ENCODE assay signal across 10 cellular contexts in the genomic region with DNA sequence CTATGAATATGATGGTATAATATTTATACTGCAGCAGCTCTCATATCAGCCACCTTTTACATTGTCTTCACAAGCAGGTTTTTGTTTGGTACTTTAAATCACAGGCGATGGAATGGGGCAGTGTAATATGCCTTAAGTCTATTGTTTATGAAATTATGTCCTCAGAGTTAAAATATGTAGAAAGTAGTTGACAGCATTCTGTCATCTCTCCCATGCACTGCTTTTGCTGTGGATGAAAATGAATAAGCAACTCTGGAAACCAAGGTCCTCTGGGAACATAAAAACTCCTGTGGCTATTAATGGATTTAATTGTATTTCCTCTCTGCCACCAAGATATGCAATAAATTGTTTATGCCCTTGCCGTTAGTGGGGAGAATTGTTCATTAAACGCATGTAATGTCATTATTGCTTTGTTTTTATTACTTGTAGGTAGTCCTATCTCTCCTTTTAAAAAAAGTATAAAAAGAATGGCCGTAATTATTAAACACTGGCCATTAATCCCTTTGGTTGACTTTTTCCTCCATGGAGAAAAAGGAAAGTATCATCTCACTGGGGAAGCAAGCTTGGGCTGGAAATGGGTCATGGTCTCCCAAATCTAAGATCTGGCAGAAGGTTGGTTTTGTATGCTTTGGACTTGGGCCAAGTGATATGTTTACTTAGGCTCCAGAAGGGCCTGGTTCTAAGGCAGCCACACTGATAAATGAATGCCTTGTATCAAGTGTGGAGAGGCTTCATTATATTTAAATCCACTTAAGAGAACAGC. TPM values are rescaled to one million over a fixed set of nuclear protein-coding genes. Genes with fewer than 3 reads are reported as not detected.
DNase-seq lines count a peak whose midpoint lies in the region; ATAC-seq, FAIRE-seq and TF ChIP-seq lines count a peak whose summit lies in the region.
"Had no signal": no experiment of that assay in that cellular context is flagged by ENCODE, and none has a peak within 500 bp of the region (broad histone marks: within the 10 kb centered on the region; RNA-seq: fewer than 3 reads in every experiment).

No MANE protein-coding gene starts in this region.

- no peak overlapping the region for H2AFZ ChIP-seq in hepatocyte
- H2AFZ ChIP-seq: parathyroid adenoma had no signal

- H3K4me2 ChIP-seq in BLaER1 treated with 17β-estradiol and CSF1 and Interleukin-3, amounts not matched to agents 10 nM and 100 nM = peak overlapping the region in 10 of 11 experiments; percentile 29 to 90 (median 82); a peak in 20 of 22 replicates
- H3K4me2 ChIP-seq in hepatocyte = peak overlapping the region; percentile 30

- H3K4me1 ChIP-seq in BLaER1 treated with 17β-estradiol and CSF1 and Interleukin-3, amounts not matched to agents 10 nM and 100 nM = peaks cover 56 to 77% (median 63%) of the 10 kb centered on the region in 10 experiments
- H3K4me1 ChIP-seq in hepatocyte (ENCODE audit: insufficient read depth) (peaks cover 35% of the 10 kb centered on the region), testis (peaks cover 23% of the 10 kb centered on the region)

- TF ChIP-seq POLR2A in testis (IDR thresholded peaks at IDR 0.05) (no peak), H54 (IDR thresholded peaks at IDR 0.05; ENCODE audit: low read depth, low read length) (no peak)

- peak overlapping the region in 3 of 11 experiments; percentile 5 to 50 (median 12); a peak in 2 of 22 replicates for H3K9ac ChIP-seq in BLaER1 treated with 17β-estradiol and CSF1 and Interleukin-3, amounts not matched to agents 10 nM and 100 nM
- H3K9ac ChIP-seq: parathyroid adenoma had no signal

- H3K4me3 ChIP-seq in BLaER1 treated with 17β-estradiol and CSF1 and Interleukin-3, amounts not matched to agents 10 nM and 100 nM = peak overlapping the region in 1 of 10 experiments; percentile 11; a peak in 1 of 20 replicates
- H3K4me3 ChIP-seq in hepatocyte = no peak overlapping the region
- H3K4me3 ChIP-seq in testis = no peak overlapping the region

- no peaks in the 10 kb centered on the region for H3K27me3 ChIP-seq in BLaER1 treated with 17β-estradiol and CSF1 and Interleukin-3, amounts not matched to agents 10 nM and 100 nM
- no peaks in the 10 kb centered on the region for H3K27me3 ChIP-seq in hepatocyte
- no peaks in the 10 kb centered on the region for H3K27me3 ChIP-seq in testis

- H4K20me1 ChIP-seq in BLaER1 treated with 17β-estradiol and CSF1 and Interleukin-3, amounts not matched to agents 10 nM and 100 nM = peaks cover 0 to 50% (median 10%) of the 10 kb centered on the region in 11 experiments; a peak in 10 of 22 replicates
- H4K20me1 ChIP-seq in hepatocyte (ENCODE audit: insufficient read depth, poor library complexity, severe bottlenecking) = no peaks in the 10 kb centered on the region

- in situ Hi-C loops in SK-MEL-5 (cut with HindIII; ENCODE audit: low pct_unique_long_range_greater_than_20kb, low sequenced_read_pairs) = no loop called here

- intact Hi-C loops in testis (cut with DNase I; ENCODE audit: low total_unique reads) = no loop called here

- 65% methylated on average over 4 of the region's 4 CpGs for WGBS in hepatocyte (ENCODE audit: low lambda C conversion rate, missing lambda C conversion rate)
- 57 to 63% methylated on average over 4 of the region's 4 CpGs for WGBS in testis, 2 donors

- no peaks in the 10 kb centered on the region for H3K9me3 ChIP-seq in BLaER1 treated with 17β-estradiol and CSF1 and Interleukin-3, amounts not matched to agents 10 nM and 100 nM (replicated peaks in 1 of 11)
- no peaks in the 10 kb centered on the region for H3K9me3 ChIP-seq in hepatocyte (ENCODE audit: low read depth)
- H3K9me3 ChIP-seq in testis = no peaks in the 10 kb centered on the region

- no peaks in the 10 kb centered on the region for H3K9me2 ChIP-seq in hepatocyte (replicated peaks; ENCODE audit: insufficient read depth)

- H3K79me2 ChIP-seq in hepatocyte = peaks cover 94% of the 10 kb centered on the region

- peak overlapping the region in 6 of 11 experiments; percentile 8 to 38 (median 18); a peak in 6 of 22 replicates for H3K27ac ChIP-seq in BLaER1 treated with 17β-estradiol and CSF1 and Interleukin-3, amounts not matched to agents 10 nM and 100 nM
- H3K27ac ChIP-seq in hepatocyte (no peak overlapping the region), testis (no peak overlapping the region)
- H3K27ac ChIP-seq: parathyroid adenoma had no signal

- DNase-seq in NCI-H1092 treated with DMSO at 0.1 percent for 48 hours (lab: John Stamatoyannopoulos, UW) (peak; percentile 75), SK-MEL-5 (ENCODE audit: low read depth, low spot score) (peak; percentile 35), hepatocyte (ENCODE audit: low spot score) (no peak), testis (no peak), putamen (ENCODE audit: low spot score) (no peak), H54 (ENCODE audit: insufficient read length, low spot score) (no peak)
- DNase-seq: GDM1 had no signal

- no peak for TF ChIP-seq CTCF in hepatocyte (IDR thresholded peaks at IDR 0.05; ENCODE audit: poor library complexity)
- no peak for TF ChIP-seq CTCF in testis (IDR thresholded peaks at IDR 0.05)

- FAIRE-seq in H54 (lab: Jason Lieb, UNC) = no peak

- H3K36me3 ChIP-seq in BLaER1 treated with 17β-estradiol and CSF1 and Interleukin-3, amounts not matched to agents 10 nM and 100 nM = peaks cover 0 to 8% (median 0%) of the 10 kb centered on the region in 11 experiments; a peak in 1 of 22 replicates
- H3K36me3 ChIP-seq in hepatocyte (replicated peaks; ENCODE audit: insufficient read depth, low read depth) (no peaks in the 10 kb centered on the region), testis (ENCODE audit: low read depth, missing control alignments) (no peaks in the 10 kb centered on the region)

- no peak for ATAC-seq in GM21423 (IDR thresholded peaks at IDR 0.05; ENCODE audit: unreplicated experiment)

RNA-seq across cellular contexts. Expression of a gene that starts 13.0 kb away (rescaled TPM):
- 9.0 and 12.0 TPM in 2 replicates for total RNA-seq in SK-MEL-5 (2014; rRNA removed; shearing (Covaris generic))
- 37.3 and 47.6 TPM in 2 replicates for polyA plus RNA-seq in SK-MEL-5 (2015; cell fraction: cytosol; rRNA removed)
- 24.7 and 41.4 TPM in 2 replicates for polyA plus RNA-seq in SK-MEL-5 (2015; cell fraction: nucleus; rRNA removed)
- 23.5 and 28.2 TPM in 2 replicates for total RNA-seq in hepatocyte
- polyA plus RNA-seq in hepatocyte = 70.1 and 71.5 TPM in 2 replicates
- total RNA-seq in testis = 100 to 1,000 TPM; 130 to 131 TPM
- 111 TPM for polyA plus RNA-seq in testis (ENCODE audit: insufficient read depth, low read depth, low replicate concordance)

RNA-seq across cellular contexts. Expression of a gene that starts 31.0 kb away (rescaled TPM):
- total RNA-seq in SK-MEL-5 (2014; rRNA removed; shearing (Covaris generic)) = 103 and 118 TPM in 2 replicates
- 187 and 206 TPM in 2 replicates for polyA plus RNA-seq in SK-MEL-5 (2015; cell fraction: cytosol; rRNA removed)
- 84.5 and 88.8 TPM in 2 replicates for polyA plus RNA-seq in SK-MEL-5 (2015; cell fraction: nucleus; rRNA removed)
- 109 and 120 TPM in 2 replicates for total RNA-seq in hepatocyte
- polyA plus RNA-seq in hepatocyte = 155 and 170 TPM in 2 replicates
- 100 to 1,000 TPM; 307 to 315 TPM for total RNA-seq in testis
- polyA plus RNA-seq in testis (ENCODE audit: insufficient read depth, low read depth, low replicate concordance) = 341 TPM

RNA-seq across cellular contexts. Expression of a gene that starts 34.2 kb away (rescaled TPM):
- total RNA-seq in SK-MEL-5 (2014; rRNA removed; shearing (Covaris generic)) = not detected in 2 replicates
- not detected in 2 replicates for polyA plus RNA-seq in SK-MEL-5 (2015; cell fraction: cytosol; rRNA removed)
- not detected in 2 replicates for polyA plus RNA-seq in SK-MEL-5 (2015; cell fraction: nucleus; rRNA removed)
- 0.68 and 0.80 TPM in 2 replicates for total RNA-seq in hepatocyte
- polyA plus RNA-seq in hepatocyte = 1.1 and 2.6 TPM in 2 replicates
- 1 to 10 TPM; 2.0 to 4.0 TPM for total RNA-seq in testis
- polyA plus RNA-seq in testis (ENCODE audit: insufficient read depth, low read depth, low replicate concordance) = 0.84 TPM

RNA-seq across cellular contexts. Expression of a gene that starts 56.8 kb away (rescaled TPM):
- 0.05 TPM in 1 of 2 replicates, not detected in the other for total RNA-seq in SK-MEL-5 (2014; rRNA removed; shearing (Covaris generic))
- polyA plus RNA-seq in SK-MEL-5 (2015; cell fraction: cytosol; rRNA removed) = 0.42 TPM in 1 of 2 replicates, not detected in the other
- not detected in 2 replicates for polyA plus RNA-seq in SK-MEL-5 (2015; cell fraction: nucleus; rRNA removed)
- total RNA-seq in hepatocyte = not detected in 2 replicates
- not detected in 2 replicates for polyA plus RNA-seq in hepatocyte
- 10 to 100 TPM in 1 of 2 donors, 1 to 10 TPM in 1; 8.9 to 12.5 TPM for total RNA-seq in testis
- 33.7 TPM for polyA plus RNA-seq in testis (ENCODE audit: insufficient read depth, low read depth, low replicate concordance)

Comparison
In these comparisons a context has a peak if more than half of its experiments do, and no peak if none do; other contexts are left out.
1. H3K27ac ChIP-seq: peak in BLaER1 treated with 17β-estradiol and CSF1 and Interleukin-3, amounts not matched to agents 10 nM and 100 nM (6 of 11); none in hepatocyte (single experiment) and testis (0 of 2).
2. DNase-seq: peak in NCI-H1092 treated with DMSO at 0.1 percent for 48 hours (single experiment) and SK-MEL-5 (single experiment); none in hepatocyte (single experiment), testis (single experiment), putamen (single experiment) and H54 (single experiment).